ENCODE assay signal across 8 cellular contexts in genomic region chr6:125919618-125920017, GRCh38. TPM values are rescaled to one million over a fixed set of nuclear protein-coding genes. Genes with fewer than 3 reads are reported as not detected.
DNase-seq lines count a peak whose midpoint lies in the region; ATAC-seq and TF ChIP-seq lines count a peak whose summit lies in the region.

No MANE protein-coding gene starts in this region.

- peaks cover 76% of the 10 kb centered on the region for H3K36me3 Mint-ChIP-seq in MCF 10A (ENCODE audit: insufficient read depth, unreplicated experiment)
- H3K36me3 Mint-ChIP-seq in nephron progenitor cell (ENCODE audit: low read depth): peaks cover 21% of the 10 kb centered on the region

- H3K4me3 ChIP-seq in GM06990 (replicated peaks; ENCODE audit: low read depth, low read length): peak overlapping the region; percentile 63

- no peaks in the 10 kb centered on the region for H3K27me3 Mint-ChIP-seq in MCF 10A (ENCODE audit: insufficient read depth, unreplicated experiment)
- peaks cover 3% of the 10 kb centered on the region for H3K27me3 Mint-ChIP-seq in nephron progenitor cell (ENCODE audit: low read depth, poor library complexity)

- H3K27me3 ChIP-seq in GM06990 (replicated peaks; ENCODE audit: control insufficient read depth, insufficient read depth, low read length): no peaks in the 10 kb centered on the region

- peaks cover 3% of the 10 kb centered on the region; the same call in 1 of the 2 replicates for H3K36me3 ChIP-seq in GM06990 (ENCODE audit: control insufficient read depth, insufficient read depth, low read length)

- TSS peak; percentile 82 for BruUV-seq in MCF 10A (replicated peaks; lab: Mats Ljungman, UMichigan)

- no peaks in the 10 kb centered on the region for H3K9me3 Mint-ChIP-seq in MCF 10A (ENCODE audit: unreplicated experiment)
- no peaks in the 10 kb centered on the region for H3K9me3 Mint-ChIP-seq in nephron progenitor cell

- peak overlapping the region; percentile 99 for H3K27ac Mint-ChIP-seq in MCF 10A (ENCODE audit: low read depth, unreplicated experiment)
- H3K27ac Mint-ChIP-seq in nephron progenitor cell: no peak overlapping the region

- ATAC-seq in HG03135 (IDR thresholded peaks at IDR 0.05; ENCODE audit: unreplicated experiment) (peak; percentile 4), HG03025 (IDR thresholded peaks at IDR 0.05; ENCODE audit: low FRiP score, unreplicated experiment) (no peak)

- in situ Hi-C loops in ACHN (cut with HindIII; ENCODE audit: low pct_ligation_motif_present, low pct_unique_long_range_greater_than_20kb, low sequenced_read_pairs): no loop called here

- H3K4me3 Mint-ChIP-seq in MCF 10A (ENCODE audit: unreplicated experiment) (peak overlapping the region; percentile 90), nephron progenitor cell (peak overlapping the region; percentile 46)

- H3K4me1 Mint-ChIP-seq in MCF 10A (ENCODE audit: insufficient read depth, unreplicated experiment) (peaks cover 48% of the 10 kb centered on the region), nephron progenitor cell (peaks cover 30% of the 10 kb centered on the region)

- DNase-seq in GM06990 (ENCODE audit: extremely low read depth, insufficient read length) (no peak), MCF 10A (ENCODE audit: unreplicated experiment) (peak; percentile 20), nephron progenitor cell (no peak), ACHN (no peak), GM10248 (ENCODE audit: extremely low spot score) (no peak)
- no peak for DNase-seq in stimulated activated CD4-positive, alpha-beta T cell treated with anti-CD3 and anti-CD28 coated beads, Interleukin-2, amount 100 ng/mL, for 24 hours

- CTCF ChIA-PET in MCF 10A (lab: Yijun Ruan, JAX) (interaction anchor here (0.8 to 8.2 kb wide), 8 partner anchors 13 to 129 kb away, joined by 3 to 65 read pairs (median 20); partner anchors contain the start of genes HINT3 and NCOA7), GM10248 (lab: Yijun Ruan, JAX) (interaction anchor here (0.8 to 14.4 kb wide), 9 partner anchors 9 to 55 kb away, joined by 3 to 138 read pairs (median 5); partner anchors contain the start of gene HINT3)

- TF ChIP-seq CTCF in GM06990 (IDR thresholded peaks at IDR 0.05; ENCODE audit: insufficient read depth, low read length, poor library complexity, severe bottlenecking) (no peak), MCF 10A (IDR thresholded peaks at IDR 0.05; ENCODE audit: unreplicated experiment) (no peak), nephron progenitor cell (IDR thresholded peaks at IDR 0.05) (no peak), GM10248 (IDR thresholded peaks at IDR 0.05; ENCODE audit: control extremely low read depth, extremely low read depth, low read depth, missing control alignments) (no peak)

- POLR2A ChIA-PET in MCF 10A (lab: Yijun Ruan, JAX) (interaction anchor here (0.7 to 15.3 kb wide), 17 partner anchors 11 to 618 kb away, joined by 3 to 305 read pairs (median 10); partner anchors contain the start of genes HDDC2, HINT3 and NCOA7), GM10248 (lab: Yijun Ruan, JAX) (no interaction called here)

- intact Hi-C loops in MCF 10A (cut with micrococcal nuclease): loop anchor here (2.0 kb wide), 2 partner anchors 37 to 129 kb away; partner anchors contain the start of genes HINT3 and NCOA7

RNA-seq across cellular contexts. Expression of gene HINT3, which starts 37.0 kb away (rescaled TPM):
- 17.9 and 20.2 TPM in 2 replicates for total RNA-seq in MCF 10A (2022)
